Comparison of ENCODE assay signal across 15 cellular contexts in genomic region chr1:222071313-222071886, GRCh38.
DNase-seq lines count a peak whose midpoint lies in the region; ATAC-seq and TF ChIP-seq lines count a peak whose summit lies in the region.
"Had no signal": no experiment of that assay in that cellular context is flagged by ENCODE, and none has a peak within 500 bp of the region (broad histone marks: within the 10 kb centered on the region; RNA-seq: fewer than 3 reads in every experiment).

No MANE protein-coding gene starts in this region.

- H3K27me3 Mint-ChIP-seq in WTC11 (ENCODE audit: low read depth), result no peaks in the 10 kb centered on the region

- peak overlapping the region; percentile 38; the same call in 1 of the 2 replicates for H3K4me3 ChIP-seq in iPS-20b (ENCODE audit: low read length)
- H3K4me3 ChIP-seq: skin epidermis, thoracic aorta had no signal

- H3K27me3 ChIP-seq in iPS-20b (ENCODE audit: insufficient read depth, low read length), result no peaks in the 10 kb centered on the region

- CTCF ChIA-PET in WTC11 (lab: Charles Lee), result interaction anchor here (0.8 to 2.3 kb wide), 3 partner anchors 24 to 384 kb away, joined by 3 to 11 read pairs (median 3); no protein-coding TSS in a partner anchor

- peaks cover 7% of the 10 kb centered on the region for H3K9me3 Mint-ChIP-seq in WTC11
- H3K9me3 Mint-ChIP-seq: activated B cell treated with CpG ODN at 0.5 μM for 24 hours; activated naive CD8-positive, alpha-beta T cell treated with anti-CD3 and anti-CD28 coated beads for 36 hours; CD8-positive, alpha-beta memory T cell had no signal

- H3K36me3 ChIP-seq in iPS-20b (ENCODE audit: insufficient read depth, low read depth, low read length), result no peaks in the 10 kb centered on the region
- H3K36me3 ChIP-seq: thoracic aorta had no signal

- H3K4me1 ChIP-seq in iPS-20b (ENCODE audit: insufficient read depth, low read length), result peaks cover 18% of the 10 kb centered on the region

- H3K4me3 Mint-ChIP-seq in WTC11, result no peak overlapping the region
- H3K4me3 Mint-ChIP-seq: activated B cell treated with CpG ODN at 0.5 μM for 24 hours; activated naive CD8-positive, alpha-beta T cell treated with anti-CD3 and anti-CD28 coated beads for 36 hours; CD8-positive, alpha-beta memory T cell had no signal

- H3K9me3 ChIP-seq in iPS-20b (ENCODE audit: insufficient read depth, low read depth, low read length), result no peaks in the 10 kb centered on the region
- H3K9me3 ChIP-seq: thoracic aorta had no signal

- no peak for TF ChIP-seq CTCF in WTC11 (IDR thresholded peaks at IDR 0.05)

- peaks cover 1% of the 10 kb centered on the region; the same call in 1 of the 2 replicates for H3K36me3 Mint-ChIP-seq in WTC11
- H3K36me3 Mint-ChIP-seq: activated naive CD8-positive, alpha-beta T cell treated with anti-CD3 and anti-CD28 coated beads for 36 hours; CD8-positive, alpha-beta memory T cell had no signal

- H3K9ac ChIP-seq in iPS-20b (ENCODE audit: low read depth, low read length), result peak overlapping the region; percentile 8; the same call in 1 of the 2 replicates

- ATAC-seq in WTC11, result peak; percentile 76
- no peak for ATAC-seq in GM21447 (IDR thresholded peaks at IDR 0.05; ENCODE audit: unreplicated experiment)

- peak overlapping the region; percentile 90 for H3K27ac Mint-ChIP-seq in WTC11
- H3K27ac Mint-ChIP-seq: activated B cell treated with CpG ODN at 0.5 μM for 24 hours; activated naive CD8-positive, alpha-beta T cell treated with anti-CD3 and anti-CD28 coated beads for 36 hours; CD8-positive, alpha-beta memory T cell had no signal

- no peak overlapping the region for H3K27ac ChIP-seq in iPS-20b (ENCODE audit: low read length)
- H3K27ac ChIP-seq: thoracic aorta had no signal

- DNase-seq in NCI-H2029 (lab: John Stamatoyannopoulos, UW) (peak; percentile 16), NCI-H2029 treated with DMSO at 0.1 percent for 48 hours (lab: John Stamatoyannopoulos, UW) (no peak), WTC11 (ENCODE audit: low spot score) (no peak), superior temporal gyrus (ENCODE audit: extremely low spot score) (peak; percentile 85), SKM-1 (lab: John Stamatoyannopoulos, UW; ENCODE audit: unreplicated experiment) (no peak), epidermal melanocyte (ENCODE audit: insufficient read length, low spot score) (no peak)
- DNase-seq: 8988T; activated B cell treated with CpG ODN at 0.5 μM for 24 hours; activated naive CD8-positive, alpha-beta T cell treated with anti-CD3 and anti-CD28 coated beads for 36 hours; CD8-positive, alpha-beta memory T cell; NCI-H1436 had no signal

- peaks cover 12% of the 10 kb centered on the region; the same call in 1 of the 2 replicates for H3K4me1 Mint-ChIP-seq in WTC11
- H3K4me1 Mint-ChIP-seq: activated naive CD8-positive, alpha-beta T cell treated with anti-CD3 and anti-CD28 coated beads for 36 hours; CD8-positive, alpha-beta memory T cell had no signal

- POLR2A ChIA-PET in WTC11 (lab: Charles Lee), result no interaction called here

TF ChIP-seq in WTC11, 78 proteins besides CTCF, POLR2A, EP300 and RAD21:
- TF ChIP-seq USF2 (CRISPR knock-in tag; IDR thresholded peaks at IDR 0.05) (0 out of 2 replicates have a peak, but pooled peaks have one; percentile 7), ZNF138 (CRISPR knock-in tag; conservative IDR thresholded peaks at IDR 0.05) (no peak)

Comparison
In these comparisons a context has a peak if more than half of its experiments do, and no peak if none do; other contexts are left out.
1. DNase-seq: peak in NCI-H2029 (single experiment) and superior temporal gyrus (single experiment); none in NCI-H2029 treated with DMSO at 0.1 percent for 48 hours (single experiment), WTC11 (single experiment), SKM-1 (single experiment) and epidermal melanocyte (single experiment).